Comparison of ENCODE assay signal across 9 cellular contexts in genomic region chr10:110641256-110641655, GRCh38. TPM values are rescaled to one million over a fixed set of nuclear protein-coding genes. Genes with fewer than 3 reads are reported as not detected.
DNase-seq lines count a peak whose midpoint lies in the region; ATAC-seq and TF ChIP-seq lines count a peak whose summit lies in the region.
"Had no signal": no experiment of that assay in that cellular context is flagged by ENCODE, and none has a peak within 500 bp of the region (broad histone marks: within the 10 kb centered on the region; RNA-seq: fewer than 3 reads in every experiment).

No MANE protein-coding gene starts in this region.

- no peaks in the 10 kb centered on the region for H3K36me3 ChIP-seq in WERI-Rb-1
- no peaks in the 10 kb centered on the region for H3K36me3 ChIP-seq in heart left ventricle

- peaks cover 0 to 40% (median 20%) of the 10 kb centered on the region in 12 donors for H3K4me1 ChIP-seq in heart left ventricle

- H3K27ac ChIP-seq in WERI-Rb-1 (peak overlapping the region; percentile 36; the same call in 1 of the 2 replicates), heart left ventricle (peak overlapping the region in 11 of 12 donors; percentile 82 to 96 (median 92))

- no peaks in the 10 kb centered on the region for H3K9me3 Mint-ChIP-seq in stimulated activated effector memory CD8-positive, alpha-beta T cell treated with anti-CD3 and anti-CD28 coated beads, Interleukin-12 subunit alpha, Interleukin-12 subunit beta, amount 100 ng/mL, for 72 hours
- H3K9me3 Mint-ChIP-seq: dendritic cell treated with granulocyte-macrophage colony-stimulating factor and Interleukin-4, amounts not matched to agents 40 ng/mL and 50 ng/mL, for 4 days had no signal

- H3K4me3 Mint-ChIP-seq in stimulated activated effector memory CD8-positive, alpha-beta T cell treated with anti-CD3 and anti-CD28 coated beads, Interleukin-12 subunit alpha, Interleukin-12 subunit beta, amount 100 ng/mL, for 72 hours = no peak overlapping the region
- H3K4me3 Mint-ChIP-seq: dendritic cell treated with granulocyte-macrophage colony-stimulating factor and Interleukin-4, amounts not matched to agents 40 ng/mL and 50 ng/mL, for 4 days had no signal

- ATAC-seq in HG03280 (IDR thresholded peaks at IDR 0.05; ENCODE audit: unreplicated experiment) (peak; percentile 49), heart left ventricle (peak; percentile 55 to 67 (median 60)), HG03135 (IDR thresholded peaks at IDR 0.05; ENCODE audit: unreplicated experiment) (no peak), GM19397 (IDR thresholded peaks at IDR 0.05; ENCODE audit: unreplicated experiment) (no peak)
- ATAC-seq in stimulated activated effector memory CD8-positive, alpha-beta T cell treated with anti-CD3 and anti-CD28 coated beads, Interleukin-12 subunit alpha, Interleukin-12 subunit beta, amount 100 ng/mL, for 72 hours = peak; percentile 89

- H3K27ac Mint-ChIP-seq in stimulated activated effector memory CD8-positive, alpha-beta T cell treated with anti-CD3 and anti-CD28 coated beads, Interleukin-12 subunit alpha, Interleukin-12 subunit beta, amount 100 ng/mL, for 72 hours = no peak overlapping the region
- H3K27ac Mint-ChIP-seq: dendritic cell treated with granulocyte-macrophage colony-stimulating factor and Interleukin-4, amounts not matched to agents 40 ng/mL and 50 ng/mL, for 4 days had no signal

- peak; percentile 98 for DNase-seq in DMS53 treated with DMSO at 0.1 percent for 48 hours (lab: John Stamatoyannopoulos, UW; ENCODE audit: unreplicated experiment)
- peak; percentile 88 for DNase-seq in WERI-Rb-1
- peak; percentile 63 to 84 (median 76) for DNase-seq in heart left ventricle
- no peak for DNase-seq in stimulated activated effector memory CD8-positive, alpha-beta T cell treated with anti-CD3 and anti-CD28 coated beads, Interleukin-12 subunit alpha, Interleukin-12 subunit beta, amount 100 ng/mL, for 72 hours (ENCODE audit: low spot score in 2 of 2)
- no peak for DNase-seq in GM10248 (ENCODE audit: extremely low spot score)

- H3K4me3 ChIP-seq in WERI-Rb-1 (ENCODE audit: low read depth, low read length) (no peak overlapping the region), heart left ventricle (peak overlapping the region in 2 of 12 donors; percentile 0 to 1)

- no peaks in the 10 kb centered on the region for H3K27me3 ChIP-seq in WERI-Rb-1 (ENCODE audit: insufficient read depth, low read depth, severe bottlenecking)
- H3K27me3 ChIP-seq in heart left ventricle = peaks cover 0 to 61% (median 20%) of the 10 kb centered on the region in 9 donors

- no peak for TF ChIP-seq CTCF in WERI-Rb-1 (IDR thresholded peaks at IDR 0.05; ENCODE audit: low read depth, low read length)
- no peak for TF ChIP-seq CTCF in heart left ventricle (IDR thresholded peaks at IDR 0.05)
- TF ChIP-seq CTCF in GM10248 (IDR thresholded peaks at IDR 0.05; ENCODE audit: control extremely low read depth, extremely low read depth, low read depth, missing control alignments) = no peak

- H3K4me1 Mint-ChIP-seq in stimulated activated effector memory CD8-positive, alpha-beta T cell treated with anti-CD3 and anti-CD28 coated beads, Interleukin-12 subunit alpha, Interleukin-12 subunit beta, amount 100 ng/mL, for 72 hours = peaks cover 25% of the 10 kb centered on the region

- whole genome bisulfite sequencing in heart left ventricle, 4 donors = 14 to 31% (median 20%) methylated on average over 5 of the region's 5 CpGs

- TF ChIP-seq POLR2A in heart left ventricle (IDR thresholded peaks at IDR 0.05) = no peak

- POLR2A ChIA-PET in GM10248 (lab: Yijun Ruan, JAX) = no interaction called here

- no peaks in the 10 kb centered on the region for H3K9me3 ChIP-seq in WERI-Rb-1 (ENCODE audit: severe bottlenecking)
- H3K9me3 ChIP-seq in heart left ventricle = no peaks in the 10 kb centered on the region

- H3K36me3 Mint-ChIP-seq in stimulated activated effector memory CD8-positive, alpha-beta T cell treated with anti-CD3 and anti-CD28 coated beads, Interleukin-12 subunit alpha, Interleukin-12 subunit beta, amount 100 ng/mL, for 72 hours = no peaks in the 10 kb centered on the region

- intact Hi-C loops in heart left ventricle (cut with DNase I) = loop anchor here in 3 of 10 donors (5.0 to 10.0 kb wide), 2 partner anchors 41 to 124 kb away; no protein-coding TSS in a partner anchor

- CTCF ChIA-PET in GM10248 (lab: Yijun Ruan, JAX) = interaction anchor here (1.9 kb wide), 1 partner anchor 30 kb away, joined by 6 read pairs; no protein-coding TSS in a partner anchor

RNA-seq across cellular contexts. Expression of gene RBM20, which starts 2.9 kb away (rescaled TPM):
- 100 to 1,000 TPM in 4 of 9 donors, 10 to 100 TPM in 5; 73.0 to 152 (median 96.9) TPM for total RNA-seq in heart left ventricle
- polyA plus RNA-seq in heart left ventricle = 10 to 100 TPM; 29.9 to 53.5 TPM

Comparison
In these comparisons a context has a peak if more than half of its experiments do, and no peak if none do; other contexts are left out.
1. DNase-seq: peak in DMS53 treated with DMSO at 0.1 percent for 48 hours (single experiment), WERI-Rb-1 (single experiment) and heart left ventricle (5 of 5); none in stimulated activated effector memory CD8-positive, alpha-beta T cell treated with anti-CD3 and anti-CD28 coated beads, Interleukin-12 subunit alpha, Interleukin-12 subunit beta, amount 100 ng/mL, for 72 hours (0 of 2) and GM10248 (single experiment).
2. ATAC-seq: peak in HG03280 (single experiment), heart left ventricle (4 of 4) and stimulated activated effector memory CD8-positive, alpha-beta T cell treated with anti-CD3 and anti-CD28 coated beads, Interleukin-12 subunit alpha, Interleukin-12 subunit beta, amount 100 ng/mL, for 72 hours (single experiment); none in HG03135 (single experiment) and GM19397 (single experiment).